Comparison of ENCODE assay signal across 13 cellular contexts in genomic region chr5:154829181-154829588, GRCh38. TPM values are rescaled to one million over a fixed set of nuclear protein-coding genes. Genes with fewer than 3 reads are reported as not detected.
DNase-seq lines count a peak whose midpoint lies in the region; ATAC-seq, FAIRE-seq and TF ChIP-seq lines count a peak whose summit lies in the region.
"Had no signal": no experiment of that assay in that cellular context is flagged by ENCODE, and none has a peak within 500 bp of the region (broad histone marks: within the 10 kb centered on the region; RNA-seq: fewer than 3 reads in every experiment).

No MANE protein-coding gene starts in this region.

- TF ChIP-seq EP300 in A549 (IDR thresholded peaks at IDR 0.05), result no peak

- no peak for TF ChIP-seq CTCF in A549 (IDR thresholded peaks at IDR 0.05)

- WGBS in A549 (ENCODE audit: missing lambda C conversion rate), result 97% methylated on average over 2 of the region's 2 CpGs

- no peak for TF ChIP-seq RAD21 in A549 (conservative IDR thresholded peaks at IDR 0.05 in 1 of 2, IDR thresholded peaks at IDR 0.05 in 1 of 2)

- H3K27ac Mint-ChIP-seq in T-helper 17 cell, result peak overlapping the region; percentile 90
- H3K27ac Mint-ChIP-seq: stimulated activated memory B cell treated with anti-CD40 and anti-IgM and Interleukin-4, amounts not matched to agents 10 μg/mL and 1 μg/mL and 100 μg/mL, for 72 hours had no signal

- peak overlapping the region; percentile 75 for H3K4me3 Mint-ChIP-seq in T-helper 17 cell
- H3K4me3 Mint-ChIP-seq: stimulated activated memory B cell treated with anti-CD40 and anti-IgM and Interleukin-4, amounts not matched to agents 10 μg/mL and 1 μg/mL and 100 μg/mL, for 72 hours had no signal

- H3K36me3 Mint-ChIP-seq in T-helper 17 cell (ENCODE audit: low read depth), result peaks cover 2% of the 10 kb centered on the region

- ATAC-seq in A549 (peak; percentile 17 to 33; a peak in 4 of 6 replicates), T-helper 17 cell (no peak), left colon (peak; percentile 68)
- ATAC-seq: stimulated activated memory B cell treated with anti-CD40 and anti-IgM and Interleukin-4, amounts not matched to agents 10 μg/mL and 1 μg/mL and 100 μg/mL, for 72 hours had no signal

- no peak overlapping the region for H3K4me3 ChIP-seq in A549
- H3K4me3 ChIP-seq: MG63 had no signal

- peak overlapping the region in 1 of 2 experiments; percentile 46; a peak in 2 of 6 replicates for H3K27ac ChIP-seq in A549

- TF ChIP-seq POLR2A in A549 (IDR thresholded peaks at IDR 0.05; ENCODE audit: low read length), result no peak

- CTCF ChIA-PET in A549 (lab: Yijun Ruan, JAX), result interaction anchor here (1.0 to 1.2 kb wide), 2 partner anchors 22 to 179 kb away, joined by 4 read pairs; partner anchors contain the start of gene FAXDC2

- no peak for DNase-seq in A549 (ENCODE audit: low read depth in 1 of 2, low spot score in 1 of 2)
- peak; percentile 15 for DNase-seq in COLO668 (lab: John Stamatoyannopoulos, UW; ENCODE audit: unreplicated experiment)
- no peak for DNase-seq in T-helper 17 cell
- DNase-seq in left colon, result peak; percentile 23 to 42
- no peak for DNase-seq in NCI-H446 treated with DMSO at 0.1 percent for 48 hours (lab: John Stamatoyannopoulos, UW)
- DNase-seq in dermis blood vessel endothelial cell, result no peak
- DNase-seq in KG1 (lab: John Stamatoyannopoulos, UW), result no peak
- no peak for DNase-seq in stimulated activated CD4-positive, alpha-beta T cell treated with anti-CD3 and anti-CD28 coated beads, Interleukin-4, amount 100 ng/mL, for 24 hours
- DNase-seq: NCI-H524 had no signal

- peak overlapping the region; percentile 34; the same call in 2 of the 3 replicates for H3K4me2 ChIP-seq in A549

- no peaks in the 10 kb centered on the region for H3K27me3 Mint-ChIP-seq in T-helper 17 cell
- H3K27me3 Mint-ChIP-seq: stimulated activated memory B cell treated with anti-CD40 and anti-IgM and Interleukin-4, amounts not matched to agents 10 μg/mL and 1 μg/mL and 100 μg/mL, for 72 hours had no signal

- intact Hi-C loops in left colon (cut with DNase I, micrococcal nuclease), result no loop called here

- H3K9me3 ChIP-seq in A549 (no peaks in the 10 kb centered on the region), T-helper 17 cell (ENCODE audit: control insufficient read depth, low read length, poor library complexity, severe bottlenecking) (no peaks in the 10 kb centered on the region)
- H3K9me3 ChIP-seq: MG63 had no signal

- H3K4me1 ChIP-seq in A549, result peaks cover 24% of the 10 kb centered on the region

- H3K4me1 Mint-ChIP-seq in T-helper 17 cell, result peaks cover 28% of the 10 kb centered on the region

- POLR2A ChIA-PET in A549 (lab: Yijun Ruan, JAX), result interaction anchor here (1.4 kb wide), 1 partner anchor 28 kb away, joined by 5 read pairs; no protein-coding TSS in a partner anchor

- FAIRE-seq in A549 (lab: Jason Lieb, UNC), result no peak
- FAIRE-seq: GM12891 had no signal

TF ChIP-seq in A549, 52 proteins besides CTCF, POLR2A, EP300 and RAD21:
- TF ChIP-seq NFE2L2 (conservative IDR thresholded peaks at IDR 0.05; ENCODE audit: low read length) (no peak), HEYL (CRISPR knock-in tag; IDR thresholded peaks at IDR 0.05) (no peak), GATA3 (IDR thresholded peaks at IDR 0.05; ENCODE audit: borderline replicate concordance) (no peak), FOXS1 (CRISPR knock-in tag; IDR thresholded peaks at IDR 0.05) (no peak), POLR2AphosphoS2 (conservative IDR thresholded peaks at IDR 0.05; ENCODE audit: low read length) (no peak), RCOR1 (IDR thresholded peaks at IDR 0.05; ENCODE audit: low read depth, low read length) (no peak), ZC3H11A (IDR thresholded peaks at IDR 0.05) (no peak), EHF (CRISPR knock-in tag; IDR thresholded peaks at IDR 0.05) (no peak), HOXB13 (CRISPR knock-in tag; IDR thresholded peaks at IDR 0.05; ENCODE audit: low read depth) (no peak), CBX8 (IDR thresholded peaks at IDR 0.05) (no peak), CEBPB (IDR thresholded peaks at IDR 0.05) (no peak)
TF ChIP-seq in A549: peak in this region for 0.

RNA-seq across cellular contexts. Expression of gene FAXDC2, which starts 21.2 kb away (rescaled TPM):
- 0.94 and 1.6 TPM in 2 replicates for polyA plus RNA-seq in A549 (2011; rRNA removed)
- 0.13 and 0.17 TPM in 2 replicates for polyA plus RNA-seq in A549 (2012; cell fraction: cytosol; rRNA removed)
- 0.04 and 0.10 TPM in 2 replicates for polyA plus RNA-seq in A549 (2012; cell fraction: nucleus; rRNA removed)
- 0.14 to 0.42 TPM (median 0.33 TPM) in 3 replicates for polyA plus RNA-seq in A549 (2017; fragmentation: RNase III; extraction: RNeasy Plus Mini Kit Qiagen cat#74134 plus additional on column Dnase treatment)
- 0.68 and 2.6 TPM in 2 replicates for polyA minus RNA-seq in A549 (2011; rRNA and poly(A)+ RNA removed)
- 10 to 100 TPM in 1 of 2 donors, 1 to 10 TPM in 1; 1.1 to 36.8 TPM for total RNA-seq in T-helper 17 cell
- 10 to 100 TPM; 12.0 to 36.6 TPM for total RNA-seq in left colon
- total RNA-seq in dermis blood vessel endothelial cell, result 11.4 and 11.9 TPM in 2 replicates
- total RNA-seq: activated CD8-positive, alpha-beta memory T cell treated with anti-CD3 and anti-CD28 coated beads for 36 hours had no signal

RNA-seq across cellular contexts. Expression of gene CNOT8, which starts 29.2 kb away (rescaled TPM):
- polyA plus RNA-seq in A549 (2011; rRNA removed), result 49.8 and 52.7 TPM in 2 replicates
- polyA plus RNA-seq in A549 (2012; cell fraction: cytosol; rRNA removed), result 26.9 and 29.5 TPM in 2 replicates
- polyA plus RNA-seq in A549 (2012; cell fraction: nucleus; rRNA removed), result 19.7 and 28.3 TPM in 2 replicates
- polyA plus RNA-seq in A549 (2017; fragmentation: RNase III; extraction: RNeasy Plus Mini Kit Qiagen cat#74134 plus additional on column Dnase treatment), result 35.7 to 41.2 TPM (median 40.6 TPM) in 3 replicates
- polyA minus RNA-seq in A549 (2011; rRNA and poly(A)+ RNA removed), result 24.7 and 27.5 TPM in 2 replicates
- 100 to 1,000 TPM; 109 to 111 TPM for total RNA-seq in T-helper 17 cell
- 10 to 100 TPM; 50.6 to 58.7 TPM for total RNA-seq in left colon
- 106 and 114 TPM in 2 replicates for total RNA-seq in dermis blood vessel endothelial cell

Comparison
In these comparisons a context has a peak if more than half of its experiments do, and no peak if none do; other contexts are left out.
1. DNase-seq: peak in COLO668 (single experiment) and left colon (2 of 2); none in A549 (0 of 2), T-helper 17 cell (0 of 3), NCI-H446 treated with DMSO at 0.1 percent for 48 hours (single experiment), dermis blood vessel endothelial cell (single experiment), KG1 (single experiment) and stimulated activated CD4-positive, alpha-beta T cell treated with anti-CD3 and anti-CD28 coated beads, Interleukin-4, amount 100 ng/mL, for 24 hours (single experiment).